In genomic region chr6:161031721-161032495, GRCh38 we compare ENCODE assay signal across 15 cellular contexts. TPM values are rescaled to one million over a fixed set of nuclear protein-coding genes. Genes with fewer than 3 reads are reported as not detected.
DNase-seq lines count a peak whose midpoint lies in the region; ATAC-seq, FAIRE-seq and TF ChIP-seq lines count a peak whose summit lies in the region.
"Had no signal": no experiment of that assay in that cellular context is flagged by ENCODE, and none has a peak within 500 bp of the region (broad histone marks: within the 10 kb centered on the region; RNA-seq: fewer than 3 reads in every experiment).

No MANE protein-coding gene starts in this region.

- peaks cover 14% of the 10 kb centered on the region for H3K36me3 Mint-ChIP-seq in MCF 10A (ENCODE audit: insufficient read depth, unreplicated experiment)
- peaks cover 17% of the 10 kb centered on the region for H3K36me3 Mint-ChIP-seq in stimulated activated memory B cell treated with anti-CD40 and anti-IgM and Interleukin-4, amounts not matched to agents 10 μg/mL and 1 μg/mL and 100 μg/mL, for 72 hours

- H3K27me3 Mint-ChIP-seq in MCF 10A (ENCODE audit: insufficient read depth, unreplicated experiment), result no peaks in the 10 kb centered on the region
- no peaks in the 10 kb centered on the region for H3K27me3 Mint-ChIP-seq in stimulated activated memory B cell treated with anti-CD40 and anti-IgM and Interleukin-4, amounts not matched to agents 10 μg/mL and 1 μg/mL and 100 μg/mL, for 72 hours
- H3K27me3 Mint-ChIP-seq: activated CD8-positive, alpha-beta memory T cell treated with anti-CD3 and anti-CD28 coated beads, Interleukin-2, amount 10 ng/mL, durations not matched to agents 7 days and 5 days; naive B cell had no signal

- H3K27ac Mint-ChIP-seq in MCF 10A (ENCODE audit: low read depth, unreplicated experiment), result peak overlapping the region; percentile 72
- no peak overlapping the region for H3K27ac Mint-ChIP-seq in stimulated activated memory B cell treated with anti-CD40 and anti-IgM and Interleukin-4, amounts not matched to agents 10 μg/mL and 1 μg/mL and 100 μg/mL, for 72 hours
- H3K27ac Mint-ChIP-seq: activated CD8-positive, alpha-beta memory T cell treated with anti-CD3 and anti-CD28 coated beads, Interleukin-2, amount 10 ng/mL, durations not matched to agents 7 days and 5 days had no signal

- H3K27me3 ChIP-seq in BJ (ENCODE audit: control insufficient read depth, insufficient read depth, low read length), result no peaks in the 10 kb centered on the region

- H3K4me3 ChIP-seq in BJ (ENCODE audit: low read depth, low read length), result no peak overlapping the region
- H3K4me3 ChIP-seq: skin epidermis had no signal

- peaks cover 37% of the 10 kb centered on the region for H3K4me1 Mint-ChIP-seq in MCF 10A (ENCODE audit: insufficient read depth, unreplicated experiment)
- H3K4me1 Mint-ChIP-seq in stimulated activated memory B cell treated with anti-CD40 and anti-IgM and Interleukin-4, amounts not matched to agents 10 μg/mL and 1 μg/mL and 100 μg/mL, for 72 hours, result peaks cover 52% of the 10 kb centered on the region

- no peaks in the 10 kb centered on the region for H3K9me3 Mint-ChIP-seq in MCF 10A (ENCODE audit: unreplicated experiment)
- no peaks in the 10 kb centered on the region for H3K9me3 Mint-ChIP-seq in stimulated activated memory B cell treated with anti-CD40 and anti-IgM and Interleukin-4, amounts not matched to agents 10 μg/mL and 1 μg/mL and 100 μg/mL, for 72 hours
- H3K9me3 Mint-ChIP-seq: naive B cell had no signal

- intact Hi-C loops in MCF 10A (cut with micrococcal nuclease), result loop anchor here (5.0 kb wide), 1 partner anchor 40 kb away; the partner anchor contains the start of gene MAP3K4

- ATAC-seq in stimulated activated memory B cell treated with anti-CD40 and anti-IgM and Interleukin-4, amounts not matched to agents 10 μg/mL and 1 μg/mL and 100 μg/mL, for 72 hours, result no peak
- no peak for ATAC-seq in GM19023 (IDR thresholded peaks at IDR 0.05; ENCODE audit: unreplicated experiment)
- ATAC-seq: activated CD8-positive, alpha-beta memory T cell treated with anti-CD3 and anti-CD28 coated beads, Interleukin-2, amount 10 ng/mL, durations not matched to agents 7 days and 5 days had no signal

- CTCF ChIA-PET in BJ (lab: Yijun Ruan, JAX) (interaction anchor here (0.6 to 0.9 kb wide), 2 partner anchors 39 to 55 kb away, joined by 3 read pairs; no protein-coding TSS in a partner anchor), MCF 10A (lab: Yijun Ruan, JAX) (interaction anchor here (0.8 to 2.2 kb wide), 3 partner anchors 101 to 313 kb away, joined by 3 to 9 read pairs (median 5); no protein-coding TSS in a partner anchor)

- POLR2A ChIA-PET in BJ (lab: Charles Lee), result interaction anchor here (0.7 kb wide), 1 partner anchor 600 kb away, joined by 4 read pairs; no protein-coding TSS in a partner anchor
- POLR2A ChIA-PET in MCF 10A (lab: Yijun Ruan, JAX), result interaction anchor here (0.6 to 3.1 kb wide), 5 partner anchors 11 to 211 kb away, joined by 3 to 22 read pairs (median 3); partner anchors contain the start of gene MAP3K4

- no peak overlapping the region for H3K4me3 Mint-ChIP-seq in MCF 10A (ENCODE audit: unreplicated experiment)
- no peak overlapping the region for H3K4me3 Mint-ChIP-seq in stimulated activated memory B cell treated with anti-CD40 and anti-IgM and Interleukin-4, amounts not matched to agents 10 μg/mL and 1 μg/mL and 100 μg/mL, for 72 hours
- H3K4me3 Mint-ChIP-seq: activated CD8-positive, alpha-beta memory T cell treated with anti-CD3 and anti-CD28 coated beads, Interleukin-2, amount 10 ng/mL, durations not matched to agents 7 days and 5 days; naive B cell had no signal

- H3K36me3 ChIP-seq in BJ (ENCODE audit: control insufficient read depth, insufficient read depth, low read length), result no peaks in the 10 kb centered on the region

- no TSS peak for BruUV-seq in MCF 10A (replicated peaks; lab: Mats Ljungman, UMichigan)

- no peak for FAIRE-seq in urothelium cell line (lab: Jason Lieb, UNC)
- FAIRE-seq: H1 had no signal

- DNase-seq in BJ (ENCODE audit: low read depth) (peak; percentile 9), HT1080 (ENCODE audit: low read depth) (peak; percentile 54), MCF 10A (ENCODE audit: unreplicated experiment) (peak; percentile 25), kidney tubule cell (ENCODE audit: low spot score) (peak; percentile 40), urothelium cell line (ENCODE audit: low spot score) (no peak), NCI-H2107 (lab: John Stamatoyannopoulos, UW) (no peak)
- DNase-seq: activated CD8-positive, alpha-beta memory T cell treated with anti-CD3 and anti-CD28 coated beads, Interleukin-2, amount 10 ng/mL, durations not matched to agents 7 days and 5 days; Kasumi-1; naive B cell; NCI-H2171; OCI-M1 had no signal

- TF ChIP-seq CTCF in BJ (IDR thresholded peaks at IDR 0.05; ENCODE audit: insufficient read depth, low read depth, low read length), result no peak
- TF ChIP-seq CTCF in MCF 10A (IDR thresholded peaks at IDR 0.05; ENCODE audit: unreplicated experiment), result no peak

RNA-seq across cellular contexts. Expression of gene MAP3K4, which starts 40.3 kb away (rescaled TPM):
- polyA plus RNA-seq in BJ (2011; rRNA removed), result 5.3 and 7.3 TPM in 2 replicates
- polyA minus RNA-seq in BJ (2011; rRNA and poly(A)+ RNA removed), result 11.7 and 12.8 TPM in 2 replicates
- total RNA-seq in HT1080 (2014; rRNA removed; shearing (Covaris generic)), result 21.1 and 24.5 TPM in 2 replicates
- polyA plus RNA-seq in HT1080 (2015; cell fraction: cytosol; rRNA removed), result 20.1 and 40.1 TPM in 2 replicates
- 35.6 and 44.8 TPM in 2 replicates for polyA plus RNA-seq in HT1080 (2015; cell fraction: nucleus; rRNA removed)
- 30.9 and 38.7 TPM in 2 replicates for total RNA-seq in MCF 10A (2022)

Comparison
In these comparisons a context has a peak if more than half of its experiments do, and no peak if none do; other contexts are left out.
1. DNase-seq: peak in BJ (single experiment), HT1080 (single experiment), MCF 10A (single experiment) and kidney tubule cell (single experiment); none in urothelium cell line (single experiment) and NCI-H2107 (single experiment).